10 cellular contexts compared by ENCODE assay signal in the genomic region with DNA sequence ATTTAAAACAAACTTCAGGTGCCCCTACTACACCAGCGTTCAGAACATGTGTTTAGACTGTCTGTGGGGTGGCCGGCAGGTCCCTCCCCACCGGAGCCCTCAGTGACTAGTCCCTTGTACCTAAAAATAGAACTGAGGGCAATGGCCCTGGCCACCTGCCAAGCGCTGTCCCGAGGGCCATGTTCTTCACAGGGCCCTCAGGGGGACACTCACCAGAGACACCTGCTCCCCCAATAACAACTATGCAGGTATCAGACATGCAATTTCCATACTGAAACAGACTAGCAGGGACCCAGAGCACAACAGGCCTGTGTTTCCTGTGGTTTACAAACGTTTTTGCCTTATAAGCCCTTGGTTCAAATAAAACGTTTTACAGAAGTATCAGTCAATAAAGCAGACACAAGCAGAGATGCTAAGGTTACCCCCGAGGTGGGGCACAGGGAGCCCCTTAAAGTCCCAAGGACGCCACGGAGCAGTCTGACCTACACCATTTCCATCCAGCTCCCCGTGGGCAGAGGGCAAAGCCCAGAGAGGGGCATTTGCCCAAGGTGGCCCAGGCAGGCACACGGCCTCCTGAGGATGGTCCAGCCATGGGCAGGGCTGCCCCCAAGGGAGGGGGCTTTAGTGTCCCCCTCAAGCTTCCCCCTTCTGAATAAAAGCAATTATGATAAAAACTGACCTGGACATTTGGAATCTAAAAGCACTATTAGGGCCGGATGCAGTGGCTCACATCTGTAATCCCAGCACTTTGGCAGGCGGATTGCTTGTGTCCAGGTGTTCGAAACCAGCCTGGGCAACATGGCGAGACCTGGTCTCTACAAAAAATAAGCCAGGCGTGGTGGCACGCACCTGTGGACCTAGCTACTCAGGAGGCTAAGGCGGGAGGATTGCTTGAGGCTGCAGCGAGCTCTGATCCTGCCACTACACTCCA. TPM values are rescaled to one million over a fixed set of nuclear protein-coding genes. Genes with fewer than 3 reads are reported as not detected.
DNase-seq lines count a peak whose midpoint lies in the region; ATAC-seq and TF ChIP-seq lines count a peak whose summit lies in the region.
"Had no signal": no experiment of that assay in that cellular context is flagged by ENCODE, and none has a peak within 500 bp of the region (broad histone marks: within the 10 kb centered on the region; RNA-seq: fewer than 3 reads in every experiment).

No MANE protein-coding gene starts in this region.

- H3K27me3 ChIP-seq in HUES64 (ENCODE audit: insufficient read depth, low read length) (no peaks in the 10 kb centered on the region), endodermal cell (ENCODE audit: control insufficient read depth, insufficient read depth, low read length, poor library complexity, severe bottlenecking) (no peaks in the 10 kb centered on the region)

- H3K4me1 Mint-ChIP-seq in endodermal cell, result peaks cover 36% of the 10 kb centered on the region
- H3K4me1 Mint-ChIP-seq in activated T-cell treated with anti-CD3 and anti-CD28 coated beads, Interleukin-2, amount 50 U/mL, for 4 hours (ENCODE audit: low read depth), result no peaks in the 10 kb centered on the region

- no peaks in the 10 kb centered on the region for H3K9me3 ChIP-seq in HUES64 (ENCODE audit: insufficient read depth, low read depth, low read length)
- H3K9me3 ChIP-seq in endodermal cell (ENCODE audit: control insufficient read depth, low read length), result no peaks in the 10 kb centered on the region

- DNase-seq in NCI-H748 (lab: John Stamatoyannopoulos, UW; ENCODE audit: unreplicated experiment) (peak; percentile 5), NCI-H748 treated with DMSO at 0.1 percent for 48 hours (lab: John Stamatoyannopoulos, UW) (no peak), endodermal cell (peak; percentile 58), NCI-H1048 (lab: John Stamatoyannopoulos, UW) (no peak)
- DNase-seq in activated T-cell treated with anti-CD3 and anti-CD28 coated beads, Interleukin-2, amount 50 U/mL, for 4 hours, result no peak
- DNase-seq: IMR-90 had no signal

- no peaks in the 10 kb centered on the region for H3K27me3 Mint-ChIP-seq in endodermal cell (ENCODE audit: insufficient read depth)
- H3K27me3 Mint-ChIP-seq in activated T-cell treated with anti-CD3 and anti-CD28 coated beads, Interleukin-2, amount 50 U/mL, for 4 hours (ENCODE audit: low read depth), result no peaks in the 10 kb centered on the region
- H3K27me3 Mint-ChIP-seq: activated naive CD8-positive, alpha-beta T cell had no signal

- H3K27ac ChIP-seq in HUES64 (ENCODE audit: low read depth, low read length) (peak overlapping the region; percentile 56; the same call in 1 of the 2 replicates), endodermal cell (ENCODE audit: low read depth, low read length) (peak overlapping the region; percentile 10)

- ATAC-seq in activated CD4-positive, CD25-positive, alpha-beta regulatory T cell treated with anti-CD3 and anti-CD28 coated beads, Interleukin-2, amount 50 U/mL, for 24 hours, result no peak
- no peak for ATAC-seq in GM18520 (IDR thresholded peaks at IDR 0.05; ENCODE audit: unreplicated experiment)
- ATAC-seq in activated T-cell treated with anti-CD3 and anti-CD28 coated beads, Interleukin-2, amount 50 U/mL, for 4 hours, result no peak

- 86% methylated on average over 20 of the region's 20 CpGs for WGBS in HUES64
- 89 to 90% methylated on average over 11 to 20 of the region's 20 CpGs for WGBS in endodermal cell (ENCODE audit: insufficient coverage in 1 of 2, insufficient read length in 1 of 2), 2 experiments

- H3K4me1 ChIP-seq in HUES64 (ENCODE audit: insufficient read depth, low read length), result peaks cover 19% of the 10 kb centered on the region
- peaks cover 13% of the 10 kb centered on the region for H3K4me1 ChIP-seq in endodermal cell (ENCODE audit: control insufficient read depth, insufficient read depth, low read length)

- no peak for TF ChIP-seq CTCF in endodermal cell (conservative IDR thresholded peaks at IDR 0.05)

- H3K9ac ChIP-seq in HUES64 (ENCODE audit: low read depth, low read length) (no peak overlapping the region), endodermal cell (ENCODE audit: extremely low read depth, low read length, poor library complexity, severe bottlenecking) (no peak overlapping the region)

- H3K9me3 Mint-ChIP-seq in endodermal cell, result no peaks in the 10 kb centered on the region
- H3K9me3 Mint-ChIP-seq in activated T-cell treated with anti-CD3 and anti-CD28 coated beads, Interleukin-2, amount 50 U/mL, for 4 hours, result no peaks in the 10 kb centered on the region

- H3K4me3 ChIP-seq in HUES64 (ENCODE audit: low read length) (no peak overlapping the region), endodermal cell (ENCODE audit: low read length) (no peak overlapping the region)

- H3K27ac Mint-ChIP-seq in endodermal cell, result peak overlapping the region; percentile 58
- H3K27ac Mint-ChIP-seq: activated naive CD8-positive, alpha-beta T cell had no signal

- no peaks in the 10 kb centered on the region for H3K36me3 ChIP-seq in HUES64 (ENCODE audit: insufficient read depth, low read length)
- H3K36me3 ChIP-seq in endodermal cell (ENCODE audit: control insufficient read depth, insufficient read depth, low read length), result no peaks in the 10 kb centered on the region

- no peaks in the 10 kb centered on the region for H3K36me3 Mint-ChIP-seq in endodermal cell (ENCODE audit: low read depth)
- H3K36me3 Mint-ChIP-seq in activated T-cell treated with anti-CD3 and anti-CD28 coated beads, Interleukin-2, amount 50 U/mL, for 4 hours (ENCODE audit: insufficient read depth), result no peaks in the 10 kb centered on the region
- H3K36me3 Mint-ChIP-seq: activated naive CD8-positive, alpha-beta T cell had no signal

- no peak overlapping the region for H3K4me3 Mint-ChIP-seq in endodermal cell
- no peak overlapping the region for H3K4me3 Mint-ChIP-seq in activated T-cell treated with anti-CD3 and anti-CD28 coated beads, Interleukin-2, amount 50 U/mL, for 4 hours
- H3K4me3 Mint-ChIP-seq: activated naive CD8-positive, alpha-beta T cell had no signal

RNA-seq across cellular contexts. Expression of gene MYLK3, which starts 0.9 kb away (rescaled TPM):
- 0.30 TPM for polyA plus RNA-seq in HUES64 (2013, experiment 1 of 2)
- polyA plus RNA-seq in HUES64 (2013, experiment 2 of 2), result 0.19 TPM
- total RNA-seq in endodermal cell, result 1 to 10 TPM; 2.3 to 4.0 TPM
- 1.1 TPM for polyA plus RNA-seq in endodermal cell (2013, experiment 1 of 2)
- 0.95 TPM for polyA plus RNA-seq in endodermal cell (2013, experiment 2 of 2)
- under 1 TPM; 0.19 to 0.90 (median 0.23) TPM for total RNA-seq in activated T-cell treated with anti-CD3 and anti-CD28 coated beads, Interleukin-2, amount 50 U/mL, for 4 hours

RNA-seq across cellular contexts. Expression of gene ORC6, which starts 59.6 kb away (rescaled TPM):
- 58.7 TPM for polyA plus RNA-seq in HUES64 (2013, experiment 1 of 2)
- 58.8 TPM for polyA plus RNA-seq in HUES64 (2013, experiment 2 of 2)
- 100 to 1,000 TPM in 1 of 2 donors, 10 to 100 TPM in 1; 94.9 to 128 TPM for total RNA-seq in endodermal cell
- polyA plus RNA-seq in endodermal cell (2013, experiment 1 of 2), result 70.7 TPM
- 64.0 TPM for polyA plus RNA-seq in endodermal cell (2013, experiment 2 of 2)
- 10 to 100 TPM; 47.8 to 56.0 (median 50.1) TPM for total RNA-seq in activated T-cell treated with anti-CD3 and anti-CD28 coated beads, Interleukin-2, amount 50 U/mL, for 4 hours

Comparison
In these comparisons a context has a peak if more than half of its experiments do, and no peak if none do; other contexts are left out.
1. DNase-seq: peak in NCI-H748 (single experiment) and endodermal cell (single experiment); none in NCI-H748 treated with DMSO at 0.1 percent for 48 hours (single experiment), NCI-H1048 (single experiment) and activated T-cell treated with anti-CD3 and anti-CD28 coated beads, Interleukin-2, amount 50 U/mL, for 4 hours (single experiment).